Comparison of ENCODE assay signal across 8 cellular contexts in the genomic region with DNA sequence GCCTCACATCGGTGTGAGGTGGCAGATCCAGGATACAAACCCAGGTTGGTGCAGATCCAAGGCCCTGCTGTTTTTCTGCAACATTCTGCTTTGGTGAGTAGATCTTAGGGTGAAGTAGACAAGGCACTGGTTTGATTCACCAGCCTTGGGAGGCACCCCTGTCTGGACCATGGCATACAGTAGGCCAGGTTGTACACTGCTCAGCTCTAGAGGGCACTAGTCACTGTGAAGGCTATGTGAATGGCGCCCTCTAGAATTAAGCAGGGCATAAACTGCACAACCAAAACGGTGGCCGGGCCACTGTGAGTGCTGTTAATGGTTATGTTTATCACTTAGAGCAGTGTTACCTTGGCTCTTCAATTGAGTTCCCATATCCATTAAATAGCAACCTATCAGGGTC.
DNase-seq lines count a peak whose midpoint lies in the region; ATAC-seq and TF ChIP-seq lines count a peak whose summit lies in the region.

No MANE protein-coding gene starts in this region.

- no peak for TF ChIP-seq POLR2A in lower leg skin (IDR thresholded peaks at IDR 0.05)

- TF ChIP-seq CTCF in 22Rv1 (IDR thresholded peaks at IDR 0.05) (peak; percentile 79), lower leg skin (IDR thresholded peaks at IDR 0.05) (no peak)

- no peaks in the 10 kb centered on the region for H3K27me3 Mint-ChIP-seq in activated T-helper 1 cell treated with anti-CD3 and anti-CD28 coated beads, Interleukin-12 subunit alpha, Interleukin-12 subunit beta, Interleukin-2, Interleukin-4 antibody, amounts not matched to agents 30 ng/mL and 10 ng/mL and 1 ng/mL, durations not matched to agents 14 hours and 24 hours and 36 hours (ENCODE audit: insufficient read depth)

- no peak for ATAC-seq in GM18909 (IDR thresholded peaks at IDR 0.05; ENCODE audit: poor library complexity, unreplicated experiment)

- intact Hi-C loops in activated T-helper 1 cell treated with anti-CD3 and anti-CD28 coated beads, Interleukin-12 subunit alpha, Interleukin-12 subunit beta, Interleukin-2, Interleukin-4 antibody, amounts not matched to agents 30 ng/mL and 10 ng/mL and 1 ng/mL, durations not matched to agents 14 hours and 24 hours and 36 hours (cut with micrococcal nuclease): loop anchor here (1.0 to 5.0 kb wide), 2 partner anchors 183 to 202 kb away; no protein-coding TSS in a partner anchor
- intact Hi-C loops in lower leg skin (cut with DNase I; ENCODE audit: low total_unique reads): no loop called here

- no peaks in the 10 kb centered on the region for H3K36me3 Mint-ChIP-seq in activated T-helper 1 cell treated with anti-CD3 and anti-CD28 coated beads, Interleukin-12 subunit alpha, Interleukin-12 subunit beta, Interleukin-2, Interleukin-4 antibody, amounts not matched to agents 30 ng/mL and 10 ng/mL and 1 ng/mL, durations not matched to agents 14 hours and 24 hours and 36 hours (ENCODE audit: low read depth)

- 49 to 69% methylated on average over 4 of the region's 4 CpGs for WGBS in lower leg skin, 2 donors

- no peak overlapping the region for H3K27ac ChIP-seq in 22Rv1

- peak; percentile 41 for DNase-seq in EL
- peak; percentile 53 for DNase-seq in NCI-H1105 (lab: John Stamatoyannopoulos, UW)
- DNase-seq in activated T-helper 1 cell treated with anti-CD3 and anti-CD28 coated beads, Interleukin-12 subunit alpha, Interleukin-12 subunit beta, Interleukin-2, Interleukin-4 antibody, amounts not matched to agents 30 ng/mL and 10 ng/mL and 1 ng/mL, durations not matched to agents 14 hours and 24 hours and 36 hours (ENCODE audit: low spot score): peak; percentile 24
- peak; percentile 26 for DNase-seq in kidney glomerular epithelial cell (lab: John Stamatoyannopoulos, UW)
- DNase-seq in lower leg skin (ENCODE audit: low spot score in 2 of 2): no peak
- no peak for DNase-seq in amniotic stem cell (lab: John Stamatoyannopoulos, UW)

- H3K27ac Mint-ChIP-seq in activated T-helper 1 cell treated with anti-CD3 and anti-CD28 coated beads, Interleukin-12 subunit alpha, Interleukin-12 subunit beta, Interleukin-2, Interleukin-4 antibody, amounts not matched to agents 30 ng/mL and 10 ng/mL and 1 ng/mL, durations not matched to agents 14 hours and 24 hours and 36 hours: no peak overlapping the region

- no peak overlapping the region for H3K4me3 Mint-ChIP-seq in activated T-helper 1 cell treated with anti-CD3 and anti-CD28 coated beads, Interleukin-12 subunit alpha, Interleukin-12 subunit beta, Interleukin-2, Interleukin-4 antibody, amounts not matched to agents 30 ng/mL and 10 ng/mL and 1 ng/mL, durations not matched to agents 14 hours and 24 hours and 36 hours

- H3K4me3 ChIP-seq in lower leg skin (ENCODE audit: low read depth, poor library complexity, severe bottlenecking): no peak overlapping the region

- H3K9me3 Mint-ChIP-seq in activated T-helper 1 cell treated with anti-CD3 and anti-CD28 coated beads, Interleukin-12 subunit alpha, Interleukin-12 subunit beta, Interleukin-2, Interleukin-4 antibody, amounts not matched to agents 30 ng/mL and 10 ng/mL and 1 ng/mL, durations not matched to agents 14 hours and 24 hours and 36 hours: no peaks in the 10 kb centered on the region

- H3K4me1 Mint-ChIP-seq in activated T-helper 1 cell treated with anti-CD3 and anti-CD28 coated beads, Interleukin-12 subunit alpha, Interleukin-12 subunit beta, Interleukin-2, Interleukin-4 antibody, amounts not matched to agents 30 ng/mL and 10 ng/mL and 1 ng/mL, durations not matched to agents 14 hours and 24 hours and 36 hours (ENCODE audit: low read depth): peaks cover 36% of the 10 kb centered on the region

Comparison
In these comparisons a context has a peak if more than half of its experiments do, and no peak if none do; other contexts are left out.
1. DNase-seq: peak in EL (single experiment), NCI-H1105 (single experiment), activated T-helper 1 cell treated with anti-CD3 and anti-CD28 coated beads, Interleukin-12 subunit alpha, Interleukin-12 subunit beta, Interleukin-2, Interleukin-4 antibody, amounts not matched to agents 30 ng/mL and 10 ng/mL and 1 ng/mL, durations not matched to agents 14 hours and 24 hours and 36 hours (single experiment) and kidney glomerular epithelial cell (single experiment); none in lower leg skin (0 of 2) and amniotic stem cell (single experiment).